In genomic region chr15:88657326-88658069, GRCh38 we compare ENCODE assay signal across 7 cellular contexts. TPM values are rescaled to one million over a fixed set of nuclear protein-coding genes. Genes with fewer than 3 reads are reported as not detected.
DNase-seq lines count a peak whose midpoint lies in the region; TF ChIP-seq lines count a peak whose summit lies in the region.

No MANE protein-coding gene starts in this region.

- TF ChIP-seq EP300 in SK-N-SH (IDR thresholded peaks at IDR 0.05; ENCODE audit: borderline replicate concordance in 1 of 2, low read depth in 1 of 2, low read length in 1 of 2) = no peak

- H2BK12ac ChIP-seq in trophoblast cell (ENCODE audit: low read length) = no peak overlapping the region

- H4K91ac ChIP-seq in trophoblast cell (ENCODE audit: low read depth, low read length) = no peak overlapping the region

- H3K4me1 ChIP-seq in SK-N-SH (ENCODE audit: control insufficient read depth in 1 of 2, insufficient read depth in 2 of 2, low read depth in 1 of 2, low read length in 1 of 2) (peaks cover 0 to 17% of the 10 kb centered on the region in 2 experiments; a peak in 1 of 4 replicates), trophoblast cell (ENCODE audit: control insufficient read depth in 1 of 2, insufficient read depth in 2 of 2, low read length in 2 of 2) (peaks cover 21 to 23% of the 10 kb centered on the region in 2 experiments)

- H3K79me2 ChIP-seq in SK-N-SH (ENCODE audit: insufficient read depth) (no peaks in the 10 kb centered on the region), trophoblast cell (ENCODE audit: control insufficient read depth, insufficient read depth, low read length, poor library complexity) (no peaks in the 10 kb centered on the region)

- peak overlapping the region; percentile 7 for H4K8ac ChIP-seq in trophoblast cell (ENCODE audit: low read depth, low read length)

- no peak overlapping the region for H2BK5ac ChIP-seq in trophoblast cell (ENCODE audit: low read depth, low read length, poor library complexity)

- H3K18ac ChIP-seq in trophoblast cell (ENCODE audit: low read length) = no peak overlapping the region

- no peaks in the 10 kb centered on the region for H3K9me2 ChIP-seq in SK-N-SH

- H4K12ac ChIP-seq in trophoblast cell (ENCODE audit: low read depth, low read length) = no peak overlapping the region

- DNase-seq in DMS53 treated with DMSO at 0.1 percent for 48 hours (lab: John Stamatoyannopoulos, UW; ENCODE audit: unreplicated experiment) = peak; percentile 4
- DNase-seq in H7 = peak; percentile 88
- DNase-seq in SK-N-SH = peak; percentile 78
- DNase-seq in fibroblast of peridontal ligament (ENCODE audit: extremely low read depth) = peak; percentile 67
- peak; percentile 39 to 64 for DNase-seq in trophoblast cell
- DNase-seq in activated T-cell treated with anti-CD3 and anti-CD28 coated beads, Interleukin-2, amount 50 U/mL, for 48 hours = no peak
- no peak for DNase-seq in cortex of kidney (lab: John Stamatoyannopoulos, UW)

- peak; percentile 88 for TF ChIP-seq RAD21 in SK-N-SH (IDR thresholded peaks at IDR 0.05; ENCODE audit: low read length)

- POLR2A ChIA-PET in SK-N-SH (lab: Yijun Ruan, JAX) = no interaction called here

- H2AFZ ChIP-seq in SK-N-SH (ENCODE audit: low read depth) (no peak overlapping the region), trophoblast cell (ENCODE audit: insufficient read depth, low read length, poor library complexity) (no peak overlapping the region)

- H3K4me2 ChIP-seq in SK-N-SH (no peak overlapping the region), trophoblast cell (ENCODE audit: low read length) (peak overlapping the region; percentile 19)

- H3K36me3 ChIP-seq in H7 (replicated peaks; ENCODE audit: control insufficient read depth, insufficient read depth, low read length) = no peaks in the 10 kb centered on the region
- no peaks in the 10 kb centered on the region for H3K36me3 ChIP-seq in SK-N-SH (replicated peaks in 1 of 2; ENCODE audit: control insufficient read depth in 1 of 2, insufficient read depth in 2 of 2, low read length in 1 of 2)
- no peaks in the 10 kb centered on the region for H3K36me3 ChIP-seq in trophoblast cell (ENCODE audit: control insufficient read depth in 1 of 2, insufficient read depth in 2 of 2, low read length in 2 of 2)

- H2BK120ac ChIP-seq in trophoblast cell (ENCODE audit: insufficient read depth, low read length, poor library complexity) = no peak overlapping the region

- H3K9me3 ChIP-seq in SK-N-SH (no peaks in the 10 kb centered on the region), trophoblast cell (ENCODE audit: insufficient read depth, low read depth, low read length) (no peaks in the 10 kb centered on the region)

- H3K27ac ChIP-seq in SK-N-SH (ENCODE audit: low read depth in 2 of 2, low read length in 1 of 2) (no peak overlapping the region), trophoblast cell (ENCODE audit: low read depth, low read length) (no peak overlapping the region)

- H3K27me3 ChIP-seq in H7 (ENCODE audit: control insufficient read depth, insufficient read depth, low read length) = no peaks in the 10 kb centered on the region
- no peaks in the 10 kb centered on the region for H3K27me3 ChIP-seq in SK-N-SH (ENCODE audit: insufficient read depth)
- no peaks in the 10 kb centered on the region for H3K27me3 ChIP-seq in trophoblast cell (ENCODE audit: insufficient read depth, low read length)

- H3K4me3 ChIP-seq in H7 (ENCODE audit: insufficient read depth, low read depth, low read length) (no peak overlapping the region), SK-N-SH (ENCODE audit: low read depth in 2 of 2, low read length in 1 of 2) (no peak overlapping the region; a peak in 1 of 4 replicates), trophoblast cell (ENCODE audit: low read depth, low read length) (no peak overlapping the region)

- no peaks in the 10 kb centered on the region for H4K20me1 ChIP-seq in SK-N-SH (ENCODE audit: insufficient read depth)

- no peak overlapping the region for H3K23ac ChIP-seq in trophoblast cell (ENCODE audit: low read length)

- no peaks in the 10 kb centered on the region for H3K79me1 ChIP-seq in trophoblast cell (ENCODE audit: low read length)

- WGBS in SK-N-SH (ENCODE audit: low lambda C conversion rate) = 44% methylated on average over 6 of the region's 13 CpGs
- no CpG with 5 or more reads among the region's 13 CpGs for WGBS in trophoblast cell (ENCODE audit: extremely low coverage, insufficient coverage, insufficient read length)

- peaks cover 7% of the 10 kb centered on the region for H3F3A ChIP-seq in SK-N-SH (replicated peaks; ENCODE audit: insufficient read depth)

- H3K4ac ChIP-seq in trophoblast cell (ENCODE audit: low read depth, low read length) = no peak overlapping the region

- no peak overlapping the region for H3K9ac ChIP-seq in SK-N-SH
- H3K9ac ChIP-seq in trophoblast cell (ENCODE audit: low read length) = no peak overlapping the region

- no peak overlapping the region for H3K14ac ChIP-seq in trophoblast cell (ENCODE audit: low read length)

- H2AK5ac ChIP-seq in trophoblast cell (ENCODE audit: low read length) = no peak overlapping the region

- peak; percentile 83 for TF ChIP-seq CTCF in SK-N-SH (IDR thresholded peaks at IDR 0.05)

- CTCF ChIA-PET in SK-N-SH (lab: Yijun Ruan, JAX) = interaction anchor here (0.5 to 4.9 kb wide), 50 partner anchors 9 to 520 kb away, joined by 3 to 50 read pairs (median 4); partner anchors contain the start of genes MRPL46 and MRPS11

TF ChIP-seq in SK-N-SH, 30 proteins besides CTCF, POLR2A, EP300 and RAD21:
- TF ChIP-seq SMC3 (IDR thresholded peaks at IDR 0.05; ENCODE audit: low read depth, low read length) = peak; percentile 75
- TF ChIP-seq IRF3 (IDR thresholded peaks at IDR 0.05; ENCODE audit: low read depth, low read length) = no peak

RNA-seq across cellular contexts. Expression of gene ISG20, which starts 18.7 kb away (rescaled TPM):
- 0.14 and 3.4 TPM in 2 replicates for total RNA-seq in H7 (2014; rRNA removed; shearing (Covaris generic))
- polyA plus RNA-seq in SK-N-SH (2012; rRNA removed) = 2.0 TPM in 2 replicates
- 1.0 and 1.7 TPM in 2 replicates for polyA plus RNA-seq in SK-N-SH (2012; cell fraction: cytosol; rRNA removed)
- polyA plus RNA-seq in SK-N-SH (2012; cell fraction: nucleus; rRNA removed) = 5.9 and 8.0 TPM in 2 replicates
- 5.7 and 6.2 TPM in 2 replicates for polyA plus RNA-seq in trophoblast cell (2013)

RNA-seq across cellular contexts. Expression of gene AEN, which starts 36.4 kb away (rescaled TPM):
- total RNA-seq in H7 (2014; rRNA removed; shearing (Covaris generic)) = 60.7 and 64.8 TPM in 2 replicates
- polyA plus RNA-seq in SK-N-SH (2012; rRNA removed) = 46.4 and 65.2 TPM in 2 replicates
- 20.2 and 29.7 TPM in 2 replicates for polyA plus RNA-seq in SK-N-SH (2012; cell fraction: cytosol; rRNA removed)
- polyA plus RNA-seq in SK-N-SH (2012; cell fraction: nucleus; rRNA removed) = 119 and 136 TPM in 2 replicates
- polyA plus RNA-seq in trophoblast cell (2013) = 53.2 and 56.0 TPM in 2 replicates

Comparison
In these comparisons a context has a peak if more than half of its experiments do, and no peak if none do; other contexts are left out.
1. DNase-seq: peak in DMS53 treated with DMSO at 0.1 percent for 48 hours (single experiment), H7 (single experiment), SK-N-SH (single experiment), fibroblast of peridontal ligament (single experiment) and trophoblast cell (2 of 2); none in activated T-cell treated with anti-CD3 and anti-CD28 coated beads, Interleukin-2, amount 50 U/mL, for 48 hours (0 of 2) and cortex of kidney (single experiment).